ENCODE assay signal across 14 cellular contexts in genomic region chr2:100482741-100483140, GRCh38. TPM values are rescaled to one million over a fixed set of nuclear protein-coding genes. Genes with fewer than 3 reads are reported as not detected.
DNase-seq lines count a peak whose midpoint lies in the region; ATAC-seq and TF ChIP-seq lines count a peak whose summit lies in the region.
"Had no signal": no experiment of that assay in that cellular context is flagged by ENCODE, and none has a peak within 500 bp of the region (broad histone marks: within the 10 kb centered on the region; RNA-seq: fewer than 3 reads in every experiment).

No MANE protein-coding gene starts in this region.

- H3K79me1 ChIP-seq in mesendoderm (ENCODE audit: low read length), result no peaks in the 10 kb centered on the region

- H3K4me3 ChIP-seq in H7 (ENCODE audit: insufficient read depth, low read depth, low read length) (no peak overlapping the region), mesendoderm (ENCODE audit: low read length) (no peak overlapping the region)
- H3K4me3 ChIP-seq: heart right ventricle, prostate gland, stomach had no signal

- no peak overlapping the region for H3K18ac ChIP-seq in mesendoderm (ENCODE audit: low read length)

- no peak overlapping the region for H4K5ac ChIP-seq in mesendoderm (ENCODE audit: low read length)

- H3K27ac Mint-ChIP-seq in WTC11 (no peak overlapping the region), T-helper 17 cell (no peak overlapping the region)
- H3K27ac Mint-ChIP-seq in activated CD4-positive, alpha-beta memory T cell treated with anti-CD3 and anti-CD28 coated beads, Interleukin-2, amount 10 ng/mL, durations not matched to agents 7 days and 5 days, result no peak overlapping the region

- H3K27ac ChIP-seq in mesendoderm (ENCODE audit: low read depth, low read length), result no peak overlapping the region
- H3K27ac ChIP-seq: heart right ventricle, prostate gland, stomach had no signal

- H4K8ac ChIP-seq in mesendoderm (ENCODE audit: low read depth, low read length), result no peak overlapping the region

- H3K23ac ChIP-seq in mesendoderm (ENCODE audit: low read length), result no peak overlapping the region

- H2AK5ac ChIP-seq in mesendoderm (ENCODE audit: low read length), result no peak overlapping the region

- no peaks in the 10 kb centered on the region for H3K79me2 ChIP-seq in mesendoderm (ENCODE audit: control insufficient read depth, insufficient read depth, low read length)

- H3K56ac ChIP-seq in mesendoderm (ENCODE audit: low read length), result no peak overlapping the region

- TF ChIP-seq CTCF in WTC11 (IDR thresholded peaks at IDR 0.05) (no peak), omental fat pad (IDR thresholded peaks at IDR 0.05) (no peak)

- peaks cover 4% of the 10 kb centered on the region; the same call in 1 of the 2 replicates for H3K9me3 Mint-ChIP-seq in WTC11
- H3K9me3 Mint-ChIP-seq in activated CD4-positive, alpha-beta memory T cell treated with anti-CD3 and anti-CD28 coated beads, Interleukin-2, amount 10 ng/mL, durations not matched to agents 7 days and 5 days, result no peaks in the 10 kb centered on the region

- peaks cover 3% of the 10 kb centered on the region; the same call in 1 of the 2 replicates for H3K4me1 Mint-ChIP-seq in WTC11
- H3K4me1 Mint-ChIP-seq in T-helper 17 cell, result peaks cover 2% of the 10 kb centered on the region
- no peaks in the 10 kb centered on the region for H3K4me1 Mint-ChIP-seq in activated CD4-positive, alpha-beta memory T cell treated with anti-CD3 and anti-CD28 coated beads, Interleukin-2, amount 10 ng/mL, durations not matched to agents 7 days and 5 days

- no peaks in the 10 kb centered on the region for H3K27me3 ChIP-seq in H7 (ENCODE audit: control insufficient read depth, insufficient read depth, low read length)
- H3K27me3 ChIP-seq in mesendoderm (ENCODE audit: insufficient read depth, low read length, poor library complexity), result no peaks in the 10 kb centered on the region
- H3K27me3 ChIP-seq: stomach had no signal

- no peaks in the 10 kb centered on the region for H3K9me3 ChIP-seq in T-helper 17 cell (ENCODE audit: control insufficient read depth, low read length, poor library complexity, severe bottlenecking)
- H3K9me3 ChIP-seq: heart right ventricle, prostate gland, stomach had no signal

- ATAC-seq in WTC11, result peak; percentile 59
- ATAC-seq in omental fat pad (ENCODE audit: low FRiP score), result no peak
- no peak for ATAC-seq in T-helper 17 cell
- ATAC-seq: heart right ventricle had no signal

- no peak overlapping the region for H3K4ac ChIP-seq in mesendoderm (ENCODE audit: low read depth, low read length)

- WGBS in mesendoderm (ENCODE audit: extremely low coverage, insufficient coverage, low lambda C conversion rate), result no CpG with 5 or more reads among the region's 4 CpGs

- H3K36me3 ChIP-seq in H7 (replicated peaks; ENCODE audit: control insufficient read depth, insufficient read depth, low read length) (no peaks in the 10 kb centered on the region), mesendoderm (ENCODE audit: control insufficient read depth, insufficient read depth, low read length) (no peaks in the 10 kb centered on the region)
- H3K36me3 ChIP-seq: heart right ventricle, prostate gland, stomach had no signal

- H3K4me2 ChIP-seq in mesendoderm (ENCODE audit: low read length), result no peak overlapping the region

- CTCF ChIA-PET in WTC11 (lab: Charles Lee), result interaction anchor here (0.7 to 2.0 kb wide), 8 partner anchors 22 to 406 kb away, joined by 3 to 10 read pairs (median 3); partner anchors contain the start of gene PDCL3
- CTCF ChIA-PET in activated CD4-positive, alpha-beta memory T cell treated with anti-CD3 and anti-CD28 coated beads, Interleukin-2, amount 10 ng/mL, durations not matched to agents 7 days and 5 days (lab: Charles Lee), result no interaction called here

- H2BK5ac ChIP-seq in mesendoderm (ENCODE audit: low read length), result no peak overlapping the region

- no peak overlapping the region for H3K9ac ChIP-seq in mesendoderm (ENCODE audit: low read length)

- H3K4me3 Mint-ChIP-seq in WTC11 (no peak overlapping the region), T-helper 17 cell (no peak overlapping the region)
- H3K4me3 Mint-ChIP-seq in activated CD4-positive, alpha-beta memory T cell treated with anti-CD3 and anti-CD28 coated beads, Interleukin-2, amount 10 ng/mL, durations not matched to agents 7 days and 5 days, result no peak overlapping the region

- peak; percentile 2 for DNase-seq in Daoy (ENCODE audit: low read depth)
- DNase-seq in H7, result peak; percentile 30
- peak; percentile 33 for DNase-seq in WTC11 (ENCODE audit: low spot score)
- DNase-seq in mesendoderm, result peak; percentile 43
- no peak for DNase-seq in omental fat pad (ENCODE audit: low spot score)
- DNase-seq in T-helper 17 cell, result no peak
- no peak for DNase-seq in activated CD4-positive, alpha-beta memory T cell treated with anti-CD3 and anti-CD28 coated beads, Interleukin-2, amount 10 ng/mL, durations not matched to agents 7 days and 5 days
- DNase-seq: activated CD8-positive, alpha-beta memory T cell treated with anti-CD3 and anti-CD28 coated beads, Interleukin-2, amount 50 U/mL, for 48 hours; DMS153; heart right ventricle; NCI-H1930; stomach; T1000 had no signal

- H2BK15ac ChIP-seq in mesendoderm (replicated peaks; ENCODE audit: low read depth), result no peak overlapping the region

- H2BK120ac ChIP-seq in mesendoderm (ENCODE audit: low read depth, low read length), result no peak overlapping the region

- no peaks in the 10 kb centered on the region for H3K36me3 Mint-ChIP-seq in WTC11
- no peaks in the 10 kb centered on the region for H3K36me3 Mint-ChIP-seq in T-helper 17 cell (ENCODE audit: low read depth)
- no peaks in the 10 kb centered on the region for H3K36me3 Mint-ChIP-seq in activated CD4-positive, alpha-beta memory T cell treated with anti-CD3 and anti-CD28 coated beads, Interleukin-2, amount 10 ng/mL, durations not matched to agents 7 days and 5 days (ENCODE audit: low read depth)

- H3K4me1 ChIP-seq in mesendoderm (ENCODE audit: control insufficient read depth, low read depth, low read length), result no peaks in the 10 kb centered on the region
- H3K4me1 ChIP-seq: heart right ventricle, prostate gland, stomach had no signal

- no peaks in the 10 kb centered on the region for H3K27me3 Mint-ChIP-seq in WTC11 (ENCODE audit: low read depth)
- peaks cover 28% of the 10 kb centered on the region for H3K27me3 Mint-ChIP-seq in T-helper 17 cell
- H3K27me3 Mint-ChIP-seq in activated CD4-positive, alpha-beta memory T cell treated with anti-CD3 and anti-CD28 coated beads, Interleukin-2, amount 10 ng/mL, durations not matched to agents 7 days and 5 days, result no peaks in the 10 kb centered on the region

- POLR2A ChIA-PET in WTC11 (lab: Charles Lee), result interaction anchor here (0.6 kb wide), 1 partner anchor 95 kb away, joined by 5 read pairs; no protein-coding TSS in a partner anchor
- POLR2A ChIA-PET in activated CD4-positive, alpha-beta memory T cell treated with anti-CD3 and anti-CD28 coated beads, Interleukin-2, amount 10 ng/mL, durations not matched to agents 7 days and 5 days (lab: Charles Lee), result no interaction called here

TF ChIP-seq in WTC11, 78 proteins besides CTCF, POLR2A, EP300 and RAD21:
- TF ChIP-seq FOXJ3 (CRISPR knock-in tag; IDR thresholded peaks at IDR 0.05; ENCODE audit: borderline replicate concordance) (no peak), ZNF138 (CRISPR knock-in tag; conservative IDR thresholded peaks at IDR 0.05) (no peak), TP53 (CRISPR knock-in tag; IDR thresholded peaks at IDR 0.05) (no peak), TEAD1 (CRISPR knock-in tag; IDR thresholded peaks at IDR 0.05) (no peak), CREB1 (CRISPR knock-in tag; IDR thresholded peaks at IDR 0.05) (no peak), AFF4 (CRISPR knock-in tag; IDR thresholded peaks at IDR 0.05; ENCODE audit: borderline replicate concordance) (no peak), FOXK1 (CRISPR knock-in tag; IDR thresholded peaks at IDR 0.05) (no peak), SMAD3 (CRISPR knock-in tag; IDR thresholded peaks at IDR 0.05; ENCODE audit: borderline replicate concordance) (no peak), NFE2L1 (CRISPR knock-in tag; IDR thresholded peaks at IDR 0.05) (no peak), MXD4 (CRISPR knock-in tag; IDR thresholded peaks at IDR 0.05; ENCODE audit: borderline replicate concordance) (no peak)

RNA-seq across cellular contexts. Expression of gene NMS, which starts 12.5 kb away (rescaled TPM):
- total RNA-seq in Daoy (2014; rRNA removed; shearing (Covaris generic)), result not detected in 2 replicates
- not detected in 2 replicates for total RNA-seq in H7 (2014; rRNA removed; shearing (Covaris generic))
- total RNA-seq in WTC11 (2021) (not detected in 3 replicates), omental fat pad (not detected), T-helper 17 cell (not detected)
- not detected for polyA plus RNA-seq in mesendoderm (2013, experiment 1 of 2)
- polyA plus RNA-seq in mesendoderm (2013, experiment 2 of 2), result not detected
- total RNA-seq in activated CD4-positive, alpha-beta memory T cell treated with anti-CD3 and anti-CD28 coated beads, Interleukin-2, amount 10 ng/mL, durations not matched to agents 7 days and 5 days, result not detected
- total RNA-seq: heart right ventricle, prostate gland, stomach had no signal
- polyA plus RNA-seq: heart right ventricle, stomach had no signal

Comparison
In these comparisons a context has a peak if more than half of its experiments do, and no peak if none do; other contexts are left out.
1. DNase-seq: peak in Daoy (single experiment), H7 (single experiment), WTC11 (single experiment) and mesendoderm (single experiment); none in omental fat pad (single experiment), T-helper 17 cell (0 of 3) and activated CD4-positive, alpha-beta memory T cell treated with anti-CD3 and anti-CD28 coated beads, Interleukin-2, amount 10 ng/mL, durations not matched to agents 7 days and 5 days (single experiment).